ENCODE assay signal across 1 cellular context in genomic region chr14:22556021-22556989, GRCh38.
TF ChIP-seq lines count a peak whose summit lies in the region.

No MANE protein-coding gene starts in this region.

TF ChIP-seq in GM12878, 131 proteins besides CTCF, POLR2A, EP300 and RAD21 (continues in another document):
- TF ChIP-seq SKIL (IDR thresholded peaks at IDR 0.05; ENCODE audit: low read depth, poor library complexity, severe bottlenecking) (peak; percentile 100), SMARCA5 (IDR thresholded peaks at IDR 0.05) (peak; percentile 86), NFYA (IDR thresholded peaks at IDR 0.05; ENCODE audit: borderline replicate concordance, low read depth, low read length) (no peak), TCF12 (IDR thresholded peaks at IDR 0.05; ENCODE audit: low read depth, low read length) (peak; percentile 99), TAF1 (IDR thresholded peaks at IDR 0.05; ENCODE audit: borderline replicate concordance, low read depth, low read length) (peak; percentile 72), TARDBP (IDR thresholded peaks at IDR 0.05; ENCODE audit: borderline replicate concordance) (peak; percentile 89), GABPA (IDR thresholded peaks at IDR 0.05; ENCODE audit: low read depth) (no peak), ZBTB11 (CRISPR knock-in tag; IDR thresholded peaks at IDR 0.05) (peak; percentile 56), SUPT20H (IDR thresholded peaks at IDR 0.05; ENCODE audit: borderline replicate concordance, control insufficient read depth, low read depth, low read length) (no peak), KLF5 (IDR thresholded peaks at IDR 0.05; ENCODE audit: partially characterized antibody) (peak; percentile 97), MTA3 (IDR thresholded peaks at IDR 0.05; ENCODE audit: borderline replicate concordance, low read length) (no peak), POLR2AphosphoS2 (IDR thresholded peaks at IDR 0.05; ENCODE audit: low read depth, low read length) (peak; percentile 84), STAT3 (IDR thresholded peaks at IDR 0.05; ENCODE audit: low read depth, low read length) (peak; percentile 96), SMC3 (IDR thresholded peaks at IDR 0.05; ENCODE audit: borderline replicate concordance, low read length) (peak; percentile 22; the same call in 1 of the 2 replicates), EZH2 (IDR thresholded peaks at IDR 0.05; ENCODE audit: borderline replicate concordance, control insufficient read depth, low read depth, low read length) (0 out of 2 replicates have a peak, but pooled peaks have one; percentile 63), IRF4 (IDR thresholded peaks at IDR 0.05; ENCODE audit: low read depth, low read length) (peak; percentile 93), CHD1 (IDR thresholded peaks at IDR 0.05; ENCODE audit: low read depth, low read length) (peak; percentile 80), PAX5 (IDR thresholded peaks at IDR 0.05; ENCODE audit: borderline replicate concordance, low read depth, low read length) (peak; percentile 98), RUNX3 (IDR thresholded peaks at IDR 0.05; ENCODE audit: low read length) (no peak), EED (IDR thresholded peaks at IDR 0.05; ENCODE audit: low read depth) (peak; percentile 100), FOXK2 (IDR thresholded peaks at IDR 0.05) (peak; percentile 83), GATAD2B (conservative IDR thresholded peaks at IDR 0.05; ENCODE audit: low read depth) (peak; percentile 99), SIX5 (IDR thresholded peaks at IDR 0.05; ENCODE audit: low read depth, low read length, severe bottlenecking) (peak; percentile 30), IKZF2 (IDR thresholded peaks at IDR 0.05) (peak; percentile 100), ZNF592 (IDR thresholded peaks at IDR 0.05) (peak; percentile 83), SUZ12 (IDR thresholded peaks at IDR 0.05; ENCODE audit: unreplicated experiment) (no peak), ELK1 (IDR thresholded peaks at IDR 0.05; ENCODE audit: low read depth, low read length) (peak; percentile 70; the same call in 1 of the 2 replicates), RB1 (IDR thresholded peaks at IDR 0.05; ENCODE audit: borderline replicate concordance) (no peak; the same call in 1 of the 2 replicates), TBL1XR1 (IDR thresholded peaks at IDR 0.05; ENCODE audit: low read depth, low read length) (peak; percentile 99), ZNF622 (IDR thresholded peaks at IDR 0.05) (no peak), CBX5 (IDR thresholded peaks at IDR 0.05; ENCODE audit: low read depth) (no peak), ZSCAN29 (IDR thresholded peaks at IDR 0.05) (peak; percentile 45; the same call in 1 of the 2 replicates)
- TF ChIP-seq, protein P1, sequence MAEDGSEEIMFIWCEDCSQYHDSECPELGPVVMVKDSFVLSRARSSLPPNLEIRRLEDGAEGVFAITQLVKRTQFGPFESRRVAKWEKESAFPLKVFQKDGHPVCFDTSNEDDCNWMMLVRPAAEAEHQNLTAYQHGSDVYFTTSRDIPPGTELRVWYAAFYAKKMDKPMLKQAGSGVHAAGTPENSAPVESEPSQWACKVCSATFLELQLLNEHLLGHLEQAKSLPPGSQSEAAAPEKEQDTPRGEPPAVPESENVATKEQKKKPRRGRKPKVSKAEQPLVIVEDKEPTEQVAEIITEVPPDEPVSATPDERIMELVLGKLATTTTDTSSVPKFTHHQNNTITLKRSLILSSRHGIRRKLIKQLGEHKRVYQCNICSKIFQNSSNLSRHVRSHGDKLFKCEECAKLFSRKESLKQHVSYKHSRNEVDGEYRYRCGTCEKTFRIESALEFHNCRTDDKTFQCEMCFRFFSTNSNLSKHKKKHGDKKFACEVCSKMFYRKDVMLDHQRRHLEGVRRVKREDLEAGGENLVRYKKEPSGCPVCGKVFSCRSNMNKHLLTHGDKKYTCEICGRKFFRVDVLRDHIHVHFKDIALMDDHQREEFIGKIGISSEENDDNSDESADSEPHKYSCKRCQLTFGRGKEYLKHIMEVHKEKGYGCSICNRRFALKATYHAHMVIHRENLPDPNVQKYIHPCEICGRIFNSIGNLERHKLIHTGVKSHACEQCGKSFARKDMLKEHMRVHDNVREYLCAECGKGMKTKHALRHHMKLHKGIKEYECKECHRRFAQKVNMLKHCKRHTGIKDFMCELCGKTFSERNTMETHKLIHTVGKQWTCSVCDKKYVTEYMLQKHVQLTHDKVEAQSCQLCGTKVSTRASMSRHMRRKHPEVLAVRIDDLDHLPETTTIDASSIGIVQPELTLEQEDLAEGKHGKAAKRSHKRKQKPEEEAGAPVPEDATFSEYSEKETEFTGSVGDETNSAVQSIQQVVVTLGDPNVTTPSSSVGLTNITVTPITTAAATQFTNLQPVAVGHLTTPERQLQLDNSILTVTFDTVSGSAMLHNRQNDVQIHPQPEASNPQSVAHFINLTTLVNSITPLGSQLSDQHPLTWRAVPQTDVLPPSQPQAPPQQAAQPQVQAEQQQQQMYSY (CRISPR knock-in tag; IDR thresholded peaks at IDR 0.05): peak; percentile 96
- TF ChIP-seq, protein P2, sequence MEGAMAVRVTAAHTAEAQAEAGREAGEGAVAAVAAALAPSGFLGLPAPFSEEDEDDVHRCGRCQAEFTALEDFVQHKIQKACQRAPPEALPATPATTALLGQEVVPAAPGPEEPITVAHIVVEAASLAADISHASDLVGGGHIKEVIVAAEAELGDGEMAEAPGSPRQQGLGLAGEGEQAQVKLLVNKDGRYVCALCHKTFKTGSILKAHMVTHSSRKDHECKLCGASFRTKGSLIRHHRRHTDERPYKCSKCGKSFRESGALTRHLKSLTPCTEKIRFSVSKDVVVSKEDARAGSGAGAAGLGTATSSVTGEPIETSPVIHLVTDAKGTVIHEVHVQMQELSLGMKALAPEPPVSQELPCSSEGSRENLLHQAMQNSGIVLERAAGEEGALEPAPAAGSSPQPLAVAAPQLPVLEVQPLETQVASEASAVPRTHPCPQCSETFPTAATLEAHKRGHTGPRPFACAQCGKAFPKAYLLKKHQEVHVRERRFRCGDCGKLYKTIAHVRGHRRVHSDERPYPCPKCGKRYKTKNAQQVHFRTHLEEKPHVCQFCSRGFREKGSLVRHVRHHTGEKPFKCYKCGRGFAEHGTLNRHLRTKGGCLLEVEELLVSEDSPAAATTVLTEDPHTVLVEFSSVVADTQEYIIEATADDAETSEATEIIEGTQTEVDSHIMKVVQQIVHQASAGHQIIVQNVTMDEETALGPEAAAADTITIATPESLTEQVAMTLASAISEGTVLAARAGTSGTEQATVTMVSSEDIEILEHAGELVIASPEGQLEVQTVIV (IDR thresholded peaks at IDR 0.05; ENCODE audit: borderline replicate concordance, partially characterized antibody): peak; percentile 46
- TF ChIP-seq, protein P3, sequence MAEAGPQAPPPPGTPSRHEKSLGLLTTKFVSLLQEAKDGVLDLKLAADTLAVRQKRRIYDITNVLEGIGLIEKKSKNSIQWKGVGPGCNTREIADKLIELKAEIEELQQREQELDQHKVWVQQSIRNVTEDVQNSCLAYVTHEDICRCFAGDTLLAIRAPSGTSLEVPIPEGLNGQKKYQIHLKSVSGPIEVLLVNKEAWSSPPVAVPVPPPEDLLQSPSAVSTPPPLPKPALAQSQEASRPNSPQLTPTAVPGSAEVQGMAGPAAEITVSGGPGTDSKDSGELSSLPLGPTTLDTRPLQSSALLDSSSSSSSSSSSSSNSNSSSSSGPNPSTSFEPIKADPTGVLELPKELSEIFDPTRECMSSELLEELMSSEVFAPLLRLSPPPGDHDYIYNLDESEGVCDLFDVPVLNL (IDR thresholded peaks at IDR 0.05; ENCODE audit: low read depth, low read length): no peak
- TF ChIP-seq, protein P4, sequence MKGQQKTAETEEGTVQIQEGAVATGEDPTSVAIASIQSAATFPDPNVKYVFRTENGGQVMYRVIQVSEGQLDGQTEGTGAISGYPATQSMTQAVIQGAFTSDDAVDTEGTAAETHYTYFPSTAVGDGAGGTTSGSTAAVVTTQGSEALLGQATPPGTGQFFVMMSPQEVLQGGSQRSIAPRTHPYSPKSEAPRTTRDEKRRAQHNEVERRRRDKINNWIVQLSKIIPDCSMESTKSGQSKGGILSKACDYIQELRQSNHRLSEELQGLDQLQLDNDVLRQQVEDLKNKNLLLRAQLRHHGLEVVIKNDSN (IDR thresholded peaks at IDR 0.05; ENCODE audit: borderline replicate concordance, extremely low read length, insufficient read depth, low read depth, low read length): peak; percentile 88
- TF ChIP-seq, protein P5, sequence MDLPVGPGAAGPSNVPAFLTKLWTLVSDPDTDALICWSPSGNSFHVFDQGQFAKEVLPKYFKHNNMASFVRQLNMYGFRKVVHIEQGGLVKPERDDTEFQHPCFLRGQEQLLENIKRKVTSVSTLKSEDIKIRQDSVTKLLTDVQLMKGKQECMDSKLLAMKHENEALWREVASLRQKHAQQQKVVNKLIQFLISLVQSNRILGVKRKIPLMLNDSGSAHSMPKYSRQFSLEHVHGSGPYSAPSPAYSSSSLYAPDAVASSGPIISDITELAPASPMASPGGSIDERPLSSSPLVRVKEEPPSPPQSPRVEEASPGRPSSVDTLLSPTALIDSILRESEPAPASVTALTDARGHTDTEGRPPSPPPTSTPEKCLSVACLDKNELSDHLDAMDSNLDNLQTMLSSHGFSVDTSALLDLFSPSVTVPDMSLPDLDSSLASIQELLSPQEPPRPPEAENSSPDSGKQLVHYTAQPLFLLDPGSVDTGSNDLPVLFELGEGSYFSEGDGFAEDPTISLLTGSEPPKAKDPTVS (IDR thresholded peaks at IDR 0.05; ENCODE audit: low read depth, low read length): no peak
